Comparison of ENCODE assay signal across 8 cellular contexts in the genomic region with DNA sequence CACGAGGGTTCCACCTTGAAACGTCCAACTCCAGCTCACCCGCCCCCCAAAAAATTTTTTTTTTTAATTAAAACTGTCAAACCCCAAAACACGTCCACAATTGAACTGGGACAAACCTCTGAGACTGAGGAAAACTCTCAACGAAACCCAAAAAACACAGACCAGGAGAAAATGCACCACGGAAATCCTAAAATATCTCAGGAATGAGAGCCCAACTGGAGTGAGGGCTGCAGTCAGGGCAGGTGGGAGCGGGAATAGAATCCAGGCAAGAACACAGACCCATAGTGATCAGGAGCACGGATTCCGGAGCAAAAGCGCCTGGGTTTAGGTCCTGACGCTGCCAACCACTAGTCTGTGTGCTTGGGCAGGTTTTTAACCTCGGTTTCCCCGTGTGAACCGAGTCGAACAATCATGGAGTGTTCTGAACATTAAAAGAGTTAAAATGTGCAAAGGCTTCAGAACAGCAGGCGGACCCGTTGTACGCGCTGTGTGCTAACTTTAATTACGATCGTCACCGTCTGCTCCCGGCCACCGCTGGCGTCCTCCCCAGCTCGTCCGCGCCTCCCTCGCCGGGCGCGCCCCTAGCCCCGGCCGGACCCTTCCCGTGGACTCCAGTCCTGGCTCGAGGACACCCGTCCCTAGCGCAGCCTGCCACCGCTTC. TPM values are rescaled to one million over a fixed set of nuclear protein-coding genes. Genes with fewer than 3 reads are reported as not detected.
DNase-seq lines count a peak whose midpoint lies in the region; ATAC-seq, FAIRE-seq and TF ChIP-seq lines count a peak whose summit lies in the region.

No MANE protein-coding gene starts in this region.

- H2AFZ ChIP-seq in GM12878 (ENCODE audit: control insufficient read depth, low read depth, low read length): peak overlapping the region; percentile 31

- SMC1A ChIA-PET in GM12878 (lab: Charles Lee; ENCODE audit: uncharacterized antibody, unreplicated experiment): no interaction called here

- no peak for TF ChIP-seq EP300 in GM12878 (IDR thresholded peaks at IDR 0.05; ENCODE audit: borderline replicate concordance in 1 of 2, control insufficient read depth in 1 of 2, low read depth in 2 of 2, low read length in 2 of 2)

- RAD21 ChIA-PET in GM12878 (lab: Charles Lee; ENCODE audit: unreplicated experiment): no interaction called here

- H3K9me3 Mint-ChIP-seq in stimulated activated effector memory CD8-positive, alpha-beta T cell treated with anti-CD3 and anti-CD28 coated beads, Interleukin-12 subunit alpha, Interleukin-12 subunit beta, amount 100 ng/mL, for 72 hours: peaks cover 3% of the 10 kb centered on the region

- no peak for FAIRE-seq in GM12878 (lab: Jason Lieb, UNC)

- CTCF ChIA-PET in GM12878 (lab: Yijun Ruan, JAX): no interaction called here

- POLR2A ChIA-PET in GM12878 (lab: Charles Lee): no interaction called here

- peak; percentile 89 for DNase-seq in DMS53 (lab: John Stamatoyannopoulos, UW)
- DNase-seq in NCI-H1105 (lab: John Stamatoyannopoulos, UW): peak; percentile 25
- DNase-seq in GM12878 (ENCODE audit: low read depth, low spot score): no peak
- DNase-seq in iPS-NIHi11 (ENCODE audit: low spot score): peak; percentile 43
- no peak for DNase-seq in stimulated activated effector memory CD8-positive, alpha-beta T cell treated with anti-CD3 and anti-CD28 coated beads, Interleukin-12 subunit alpha, Interleukin-12 subunit beta, amount 100 ng/mL, for 72 hours (ENCODE audit: low spot score in 2 of 2)
- no peak for DNase-seq in SIG-M5 (lab: John Stamatoyannopoulos, UW)
- no peak for DNase-seq in kidney glomerular epithelial cell (lab: John Stamatoyannopoulos, UW)

- H3K36me3 Mint-ChIP-seq in stimulated activated effector memory CD8-positive, alpha-beta T cell treated with anti-CD3 and anti-CD28 coated beads, Interleukin-12 subunit alpha, Interleukin-12 subunit beta, amount 100 ng/mL, for 72 hours: no peaks in the 10 kb centered on the region

- H3K79me2 ChIP-seq in GM12878 (ENCODE audit: control insufficient read depth, insufficient read depth, low read length): no peaks in the 10 kb centered on the region

- peak; percentile 19 for ATAC-seq in GM21619 (IDR thresholded peaks at IDR 0.05; ENCODE audit: unreplicated experiment)
- peak; percentile 28 for ATAC-seq in GM12878
- ATAC-seq in stimulated activated effector memory CD8-positive, alpha-beta T cell treated with anti-CD3 and anti-CD28 coated beads, Interleukin-12 subunit alpha, Interleukin-12 subunit beta, amount 100 ng/mL, for 72 hours: peak; percentile 20

- in situ Hi-C loops in GM12878 (cut with MboI): no loop called here

- no TSS peak for BruUV-seq in GM12878 (replicated peaks; lab: Mats Ljungman, UMichigan)

- H3K4me3 ChIP-seq in GM12878: no peak overlapping the region; the same call in 1 of the 2 replicates

- peaks cover 12% of the 10 kb centered on the region for H3K4me1 Mint-ChIP-seq in stimulated activated effector memory CD8-positive, alpha-beta T cell treated with anti-CD3 and anti-CD28 coated beads, Interleukin-12 subunit alpha, Interleukin-12 subunit beta, amount 100 ng/mL, for 72 hours

- no peak overlapping the region for H3K27ac ChIP-seq in GM12878 (ENCODE audit: control insufficient read depth, insufficient read depth)

- H3K27ac Mint-ChIP-seq in stimulated activated effector memory CD8-positive, alpha-beta T cell treated with anti-CD3 and anti-CD28 coated beads, Interleukin-12 subunit alpha, Interleukin-12 subunit beta, amount 100 ng/mL, for 72 hours: no peak overlapping the region

- H3K9me3 ChIP-seq in GM12878 (replicated peaks; ENCODE audit: control insufficient read depth, insufficient read depth, low read length): no peaks in the 10 kb centered on the region

- no peak overlapping the region for H3K9ac ChIP-seq in GM12878 (ENCODE audit: control insufficient read depth, insufficient read depth, low read length)

- TF ChIP-seq RAD21 in GM12878 (IDR thresholded peaks at IDR 0.05; ENCODE audit: insufficient read depth, low read depth, low read length): no peak

- peak overlapping the region; percentile 70 for H3K4me2 ChIP-seq in GM12878 (ENCODE audit: control insufficient read depth, insufficient read depth)

- 19% methylated on average over 39 of the region's 39 CpGs for WGBS in GM12878 (ENCODE audit: insufficient coverage, insufficient replicate concordance, low lambda C conversion rate, missing lambda C conversion rate)

- H4K20me1 ChIP-seq in GM12878 (ENCODE audit: control insufficient read depth, insufficient read depth): no peaks in the 10 kb centered on the region

- no peak for TF ChIP-seq POLR2A in GM12878 (IDR thresholded peaks at IDR 0.05; ENCODE audit: low read depth, low read length)

- no peaks in the 10 kb centered on the region for H3K36me3 ChIP-seq in GM12878 (ENCODE audit: control insufficient read depth in 2 of 2, insufficient read depth in 2 of 2, low read length in 1 of 2)

- H3K4me1 ChIP-seq in GM12878 (ENCODE audit: control insufficient read depth, insufficient read depth, low read length): no peaks in the 10 kb centered on the region

- H3K27me3 ChIP-seq in GM12878 (replicated peaks in 1 of 2; ENCODE audit: control insufficient read depth in 2 of 2, insufficient read depth in 2 of 2, low read length in 1 of 2): peaks cover 2 to 21% of the 10 kb centered on the region in 2 experiments; a peak in 2 of 4 replicates

- no peak for TF ChIP-seq CTCF in GM12878 (IDR thresholded peaks at IDR 0.05 in 2 of 3, conservative IDR thresholded peaks at IDR 0.05 in 1 of 3; ENCODE audit: control insufficient read depth in 2 of 3, extremely low read depth in 1 of 3, insufficient read depth in 1 of 3, low read depth in 3 of 3, low read length in 3 of 3)

- intact Hi-C loops in GM12878 (cut with micrococcal nuclease; ENCODE audit: unreplicated experiment): loop anchor here (10.0 kb wide), 1 partner anchor 172 kb away; no protein-coding TSS in a partner anchor

- H3K4me3 Mint-ChIP-seq in stimulated activated effector memory CD8-positive, alpha-beta T cell treated with anti-CD3 and anti-CD28 coated beads, Interleukin-12 subunit alpha, Interleukin-12 subunit beta, amount 100 ng/mL, for 72 hours: peak overlapping the region; percentile 12

TF ChIP-seq in GM12878, 131 proteins besides CTCF, POLR2A, EP300 and RAD21:
- TF ChIP-seq TCF3 (IDR thresholded peaks at IDR 0.05; ENCODE audit: borderline replicate concordance, insufficient read depth, low read depth, low read length) (no peak), EZH2 (IDR thresholded peaks at IDR 0.05; ENCODE audit: borderline replicate concordance, control insufficient read depth, low read depth, low read length) (0 out of 2 replicates have a peak, but pooled peaks have one; percentile 34)
TF ChIP-seq in GM12878: peak in this region for 1.

RNA-seq across cellular contexts. Expression of gene ARHGAP29, which starts 0.6 kb away (rescaled TPM):
- not detected in 2 replicates for total RNA-seq in GM12878 (2013; cell fraction: nucleolus; rRNA removed)
- total RNA-seq in GM12878 (2014; rRNA removed): under 0.01 TPM in 2 replicates
- total RNA-seq in GM12878 (2014; rRNA removed; fragmentation: Illumina TruSeq; extraction: Trizol): 0.05 TPM in 1 of 2 replicates, not detected in the other
- 0.18 and 0.24 TPM in 2 replicates for total RNA-seq in GM12878 (2021)
- 0.04 TPM for polyA plus RNA-seq in GM12878 (2011; ENCODE audit: low read depth)
- not detected in 2 replicates for polyA plus RNA-seq in GM12878 (2011; rRNA removed)
- polyA plus RNA-seq in GM12878 (2011; cell fraction: cytosol; rRNA removed): not detected in 2 replicates
- polyA plus RNA-seq in GM12878 (2011; cell fraction: nucleus; rRNA removed): not detected in 2 replicates
- polyA plus RNA-seq in GM12878 (2012): 0.08 TPM in 1 of 2 replicates, not detected in the other
- 0.06 TPM in 2 replicates for polyA plus RNA-seq in GM12878 (2014; fragmentation: Illumina TruSeq; extraction: Trizol)
- under 1 TPM in 1 of 2 experiments, not detected in 1; 0.02 TPM for polyA plus RNA-seq in GM12878 (2014; fragmentation: Nextera tagmentation; extraction: Ambion mirVana)
- polyA plus RNA-seq in GM12878 (2014; rRNA removed): 0.03 TPM in 1 of 2 replicates, not detected in the other
- under 1 TPM; 0.14 to 0.43 TPM for polyA plus RNA-seq in GM12878 (2016; fragmentation: Nextera tagmentation; extraction: Ambion mirVana)
- polyA minus RNA-seq in GM12878 (2011; rRNA and poly(A)+ RNA removed): not detected in 2 replicates
- not detected in 2 replicates for polyA minus RNA-seq in GM12878 (2011; cell fraction: cytosol; rRNA and poly(A)+ RNA removed)
- polyA minus RNA-seq in GM12878 (2011; cell fraction: nucleus; rRNA and poly(A)+ RNA removed): under 0.01 TPM in 1 of 2 replicates, not detected in the other

Comparison
In these comparisons a context has a peak if more than half of its experiments do, and no peak if none do; other contexts are left out.
1. DNase-seq: peak in DMS53 (single experiment), NCI-H1105 (single experiment) and iPS-NIHi11 (single experiment); none in GM12878 (single experiment), stimulated activated effector memory CD8-positive, alpha-beta T cell treated with anti-CD3 and anti-CD28 coated beads, Interleukin-12 subunit alpha, Interleukin-12 subunit beta, amount 100 ng/mL, for 72 hours (0 of 2), SIG-M5 (single experiment) and kidney glomerular epithelial cell (single experiment).
2. Peak in every context shown above with its lines, with median percentiles within 50 percentile points of each other: ATAC-seq.